28 cellular contexts compared by ENCODE assay signal in the genomic region with DNA sequence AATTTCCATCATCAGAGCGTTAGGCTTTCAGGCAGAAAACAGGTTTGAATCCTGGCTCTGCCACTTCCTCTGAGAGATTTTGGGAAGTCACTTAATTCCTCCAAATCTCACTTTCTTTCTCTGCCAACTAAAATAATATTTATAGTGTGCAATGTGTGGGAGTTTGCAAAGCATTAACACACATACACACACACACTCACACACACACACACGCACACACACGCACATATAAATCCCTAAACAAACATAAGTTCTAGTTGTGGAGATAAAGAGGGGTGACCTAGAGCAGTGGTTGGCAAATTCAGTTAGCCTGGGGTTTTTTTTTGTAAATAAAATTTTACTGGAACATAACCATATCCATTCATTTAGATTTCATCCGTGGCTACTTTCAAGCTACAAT.
"Had no signal": no experiment of that assay in that cellular context is flagged by ENCODE, and none has a peak within 500 bp of the region (broad histone marks: within the 10 kb centered on the region; RNA-seq: fewer than 3 reads in every experiment).

No MANE protein-coding gene starts in this region.

- H3K27ac ChIP-seq: neural progenitor cell, ovary, parathyroid adenoma, psoas muscle, right lobe of liver, sigmoid colon, stomach, thoracic aorta, thyroid gland, tibial nerve, upper lobe of left lung, uterus had no signal

- H3K4me1 Mint-ChIP-seq: naive thymus-derived CD8-positive, alpha-beta T cell; stimulated activated effector memory CD8-positive, alpha-beta T cell treated with anti-CD3 and anti-CD28 coated beads, Interleukin-12 subunit alpha, Interleukin-12 subunit beta, amount 100 ng/mL, for 72 hours; stimulated activated naive B cell treated with anti-CD40 and anti-IgM and Interleukin-4, amounts not matched to agents 10 μg/mL and 1 μg/mL and 100 μg/mL, for 72 hours had no signal

- H3K4me1 ChIP-seq: parathyroid adenoma, psoas muscle, right lobe of liver, thyroid gland, tibial nerve, upper lobe of left lung, uterus had no signal

- ATAC-seq: naive thymus-derived CD8-positive, alpha-beta T cell; natural killer cell treated with Interleukin-12 subunit alpha and Interleukin-12 subunit beta and Interleukin-15 and Interleukin-18, amount 100 ng/mL, for 72 hours; psoas muscle; right cardiac atrium; right lobe of liver; stimulated activated effector memory CD8-positive, alpha-beta T cell treated with anti-CD3 and anti-CD28 coated beads, Interleukin-12 subunit alpha, Interleukin-12 subunit beta, amount 100 ng/mL, for 72 hours; stimulated activated naive B cell treated with anti-CD40 and anti-IgM and Interleukin-4, amounts not matched to agents 10 μg/mL and 1 μg/mL and 100 μg/mL, for 72 hours had no signal

- DNase-seq: naive thymus-derived CD8-positive, alpha-beta T cell; occipital lobe; ovary; posterior cingulate gyrus; psoas muscle; right cardiac atrium; right lobe of liver; sigmoid colon; small intestine; stimulated activated CD4-positive, alpha-beta T cell treated with anti-CD3 and anti-CD28 coated beads, Interleukin-15, amount 100 ng/mL, for 24 hours; stimulated activated CD4-positive, alpha-beta T cell treated with anti-CD3 and anti-CD28 coated beads, Interleukin-2, amount 100 ng/mL, for 24 hours; stimulated activated CD4-positive, alpha-beta T cell treated with anti-CD3 and anti-CD28 coated beads, Interleukin-2, amount 100 ng/mL, for 48 hours; stimulated activated CD4-positive, alpha-beta T cell treated with anti-CD3 and anti-CD28 coated beads, Interleukin-4, amount 100 ng/mL, for 24 hours; stimulated activated naive B cell treated with anti-CD40 and anti-IgM and Interleukin-4, amounts not matched to agents 10 μg/mL and 1 μg/mL and 100 μg/mL, for 72 hours; stimulated activated naive CD4-positive, alpha-beta T cell treated with Interleukin-2 at 50 U/mL for 16 hours; stomach; thyroid gland; trophoblast cell; upper lobe of left lung; uterus had no signal

- H3K27ac Mint-ChIP-seq: naive thymus-derived CD8-positive, alpha-beta T cell; natural killer cell treated with Interleukin-12 subunit alpha and Interleukin-12 subunit beta and Interleukin-15 and Interleukin-18, amount 100 ng/mL, for 72 hours; neural progenitor cell; progenitor cell of endocrine pancreas; stimulated activated effector memory CD8-positive, alpha-beta T cell treated with anti-CD3 and anti-CD28 coated beads, Interleukin-12 subunit alpha, Interleukin-12 subunit beta, amount 100 ng/mL, for 72 hours; stimulated activated naive B cell treated with anti-CD40 and anti-IgM and Interleukin-4, amounts not matched to agents 10 μg/mL and 1 μg/mL and 100 μg/mL, for 72 hours; stimulated activated naive CD8-positive, alpha-beta T cell treated with anti-CD3 and anti-CD28 coated beads, Interleukin-15, Interleukin-2, amounts not matched to agents 100 ng/mL and 50 ng/mL, for 24 hours had no signal

- H3K9me3 Mint-ChIP-seq: naive thymus-derived CD8-positive, alpha-beta T cell; natural killer cell treated with Interleukin-12 subunit alpha and Interleukin-12 subunit beta and Interleukin-15 and Interleukin-18, amount 100 ng/mL, for 72 hours; neural progenitor cell; stimulated activated naive B cell treated with anti-CD40 and anti-IgM and Interleukin-4, amounts not matched to agents 10 μg/mL and 1 μg/mL and 100 μg/mL, for 72 hours; stimulated activated naive CD8-positive, alpha-beta T cell treated with anti-CD3 and anti-CD28 coated beads, Interleukin-15, Interleukin-2, amounts not matched to agents 100 ng/mL and 50 ng/mL, for 24 hours had no signal

- H3K36me3 Mint-ChIP-seq: naive thymus-derived CD8-positive, alpha-beta T cell; natural killer cell treated with Interleukin-12 subunit alpha and Interleukin-12 subunit beta and Interleukin-15 and Interleukin-18, amount 100 ng/mL, for 72 hours; neural progenitor cell; stimulated activated effector memory CD8-positive, alpha-beta T cell treated with anti-CD3 and anti-CD28 coated beads, Interleukin-12 subunit alpha, Interleukin-12 subunit beta, amount 100 ng/mL, for 72 hours; stimulated activated naive B cell treated with anti-CD40 and anti-IgM and Interleukin-4, amounts not matched to agents 10 μg/mL and 1 μg/mL and 100 μg/mL, for 72 hours had no signal

- H3K9me3 ChIP-seq: ovary, psoas muscle, right lobe of liver, sigmoid colon, stomach, thoracic aorta, thyroid gland, tibial nerve, upper lobe of left lung, uterus had no signal

- H3K36me3 ChIP-seq: neural progenitor cell, ovary, right lobe of liver, sigmoid colon, stomach, thoracic aorta, thyroid gland, tibial nerve, upper lobe of left lung, uterus had no signal

- H3K4me3 ChIP-seq: neural progenitor cell, ovary, psoas muscle, right lobe of liver, sigmoid colon, stomach, thoracic aorta, thyroid gland, tibial nerve, upper lobe of left lung, uterus had no signal

- H3K4me3 Mint-ChIP-seq: naive thymus-derived CD8-positive, alpha-beta T cell; natural killer cell treated with Interleukin-12 subunit alpha and Interleukin-12 subunit beta and Interleukin-15 and Interleukin-18, amount 100 ng/mL, for 72 hours; neural progenitor cell; stimulated activated effector memory CD8-positive, alpha-beta T cell treated with anti-CD3 and anti-CD28 coated beads, Interleukin-12 subunit alpha, Interleukin-12 subunit beta, amount 100 ng/mL, for 72 hours; stimulated activated naive B cell treated with anti-CD40 and anti-IgM and Interleukin-4, amounts not matched to agents 10 μg/mL and 1 μg/mL and 100 μg/mL, for 72 hours; stimulated activated naive CD8-positive, alpha-beta T cell treated with anti-CD3 and anti-CD28 coated beads, Interleukin-15, Interleukin-2, amounts not matched to agents 100 ng/mL and 50 ng/mL, for 24 hours had no signal
